ENCODE assay signal across 1 cellular context in the genomic region with DNA sequence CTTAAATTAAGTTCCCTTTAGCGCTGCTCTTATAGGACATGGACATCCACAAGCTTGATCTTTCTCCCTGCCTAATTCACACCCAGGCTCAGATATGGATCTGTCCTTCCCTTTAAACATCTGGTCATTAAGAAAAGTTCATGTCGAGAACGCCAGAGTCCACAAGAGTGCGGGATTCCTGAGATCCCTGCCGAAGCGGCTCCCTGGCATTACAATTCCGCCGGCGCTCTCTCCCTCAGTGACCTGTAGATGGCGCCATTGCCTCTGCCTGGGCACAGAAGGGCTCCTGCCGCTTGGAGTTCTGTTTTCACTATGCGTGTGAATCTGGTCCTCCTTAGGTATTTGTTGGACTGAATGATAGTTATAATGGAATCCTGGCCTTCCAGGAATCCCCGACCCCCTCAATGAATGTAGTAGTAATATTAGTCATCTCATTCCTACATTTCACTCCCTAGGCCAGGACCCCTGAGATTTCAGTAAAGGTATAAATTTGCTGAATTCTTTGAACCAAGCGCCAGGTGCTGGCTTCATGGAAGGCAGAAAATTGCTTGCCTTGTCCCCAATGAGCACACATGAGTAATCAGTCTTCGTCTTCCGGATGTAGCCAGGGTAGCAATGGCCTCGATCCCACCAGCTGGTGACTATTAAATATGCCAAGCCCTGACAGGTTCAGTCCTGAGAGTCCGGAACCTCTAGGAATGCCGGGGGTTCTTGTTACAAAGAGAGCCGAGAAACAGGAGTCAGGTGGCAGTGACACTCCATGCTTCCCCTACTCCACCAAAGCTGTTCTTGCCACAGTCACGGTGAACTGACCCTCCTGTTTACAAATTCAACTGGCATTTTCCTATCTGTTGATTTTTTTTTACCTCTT.
A peak's percentile ranks its signal among the peaks of the same experiment; 100 is the strongest.
TF ChIP-seq lines count a peak whose summit lies in the region.

No MANE protein-coding gene starts in this region.

TF ChIP-seq in SK-N-SH, 30 proteins besides CTCF, POLR2A, EP300 and RAD21 (continued from another document):
- TF ChIP-seq, protein P1, sequence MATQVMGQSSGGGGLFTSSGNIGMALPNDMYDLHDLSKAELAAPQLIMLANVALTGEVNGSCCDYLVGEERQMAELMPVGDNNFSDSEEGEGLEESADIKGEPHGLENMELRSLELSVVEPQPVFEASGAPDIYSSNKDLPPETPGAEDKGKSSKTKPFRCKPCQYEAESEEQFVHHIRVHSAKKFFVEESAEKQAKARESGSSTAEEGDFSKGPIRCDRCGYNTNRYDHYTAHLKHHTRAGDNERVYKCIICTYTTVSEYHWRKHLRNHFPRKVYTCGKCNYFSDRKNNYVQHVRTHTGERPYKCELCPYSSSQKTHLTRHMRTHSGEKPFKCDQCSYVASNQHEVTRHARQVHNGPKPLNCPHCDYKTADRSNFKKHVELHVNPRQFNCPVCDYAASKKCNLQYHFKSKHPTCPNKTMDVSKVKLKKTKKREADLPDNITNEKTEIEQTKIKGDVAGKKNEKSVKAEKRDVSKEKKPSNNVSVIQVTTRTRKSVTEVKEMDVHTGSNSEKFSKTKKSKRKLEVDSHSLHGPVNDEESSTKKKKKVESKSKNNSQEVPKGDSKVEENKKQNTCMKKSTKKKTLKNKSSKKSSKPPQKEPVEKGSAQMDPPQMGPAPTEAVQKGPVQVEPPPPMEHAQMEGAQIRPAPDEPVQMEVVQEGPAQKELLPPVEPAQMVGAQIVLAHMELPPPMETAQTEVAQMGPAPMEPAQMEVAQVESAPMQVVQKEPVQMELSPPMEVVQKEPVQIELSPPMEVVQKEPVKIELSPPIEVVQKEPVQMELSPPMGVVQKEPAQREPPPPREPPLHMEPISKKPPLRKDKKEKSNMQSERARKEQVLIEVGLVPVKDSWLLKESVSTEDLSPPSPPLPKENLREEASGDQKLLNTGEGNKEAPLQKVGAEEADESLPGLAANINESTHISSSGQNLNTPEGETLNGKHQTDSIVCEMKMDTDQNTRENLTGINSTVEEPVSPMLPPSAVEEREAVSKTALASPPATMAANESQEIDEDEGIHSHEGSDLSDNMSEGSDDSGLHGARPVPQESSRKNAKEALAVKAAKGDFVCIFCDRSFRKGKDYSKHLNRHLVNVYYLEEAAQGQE (IDR thresholded peaks at IDR 0.05; ENCODE audit: low read depth, low read length) = no peak
- TF ChIP-seq, protein P2, sequence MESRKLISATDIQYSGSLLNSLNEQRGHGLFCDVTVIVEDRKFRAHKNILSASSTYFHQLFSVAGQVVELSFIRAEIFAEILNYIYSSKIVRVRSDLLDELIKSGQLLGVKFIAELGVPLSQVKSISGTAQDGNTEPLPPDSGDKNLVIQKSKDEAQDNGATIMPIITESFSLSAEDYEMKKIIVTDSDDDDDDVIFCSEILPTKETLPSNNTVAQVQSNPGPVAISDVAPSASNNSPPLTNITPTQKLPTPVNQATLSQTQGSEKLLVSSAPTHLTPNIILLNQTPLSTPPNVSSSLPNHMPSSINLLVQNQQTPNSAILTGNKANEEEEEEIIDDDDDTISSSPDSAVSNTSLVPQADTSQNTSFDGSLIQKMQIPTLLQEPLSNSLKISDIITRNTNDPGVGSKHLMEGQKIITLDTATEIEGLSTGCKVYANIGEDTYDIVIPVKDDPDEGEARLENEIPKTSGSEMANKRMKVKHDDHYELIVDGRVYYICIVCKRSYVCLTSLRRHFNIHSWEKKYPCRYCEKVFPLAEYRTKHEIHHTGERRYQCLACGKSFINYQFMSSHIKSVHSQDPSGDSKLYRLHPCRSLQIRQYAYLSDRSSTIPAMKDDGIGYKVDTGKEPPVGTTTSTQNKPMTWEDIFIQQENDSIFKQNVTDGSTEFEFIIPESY (IDR thresholded peaks at IDR 0.05; ENCODE audit: borderline replicate concordance, low read depth) = no peak
- TF ChIP-seq FOSL2 (IDR thresholded peaks at IDR 0.05; ENCODE audit: borderline replicate concordance, low read depth) (no peak), CHD2 (IDR thresholded peaks at IDR 0.05; ENCODE audit: low read length, partially characterized antibody) (peak; percentile 10), SMC3 (IDR thresholded peaks at IDR 0.05; ENCODE audit: low read depth, low read length) (peak; percentile 75)
